ENCODE assay signal across 9 cellular contexts in genomic region chr17:72467841-72468653, GRCh38.
DNase-seq lines count a peak whose midpoint lies in the region; ATAC-seq and TF ChIP-seq lines count a peak whose summit lies in the region.
"Had no signal": no experiment of that assay in that cellular context is flagged by ENCODE, and none has a peak within 500 bp of the region (broad histone marks: within the 10 kb centered on the region; RNA-seq: fewer than 3 reads in every experiment).

No MANE protein-coding gene starts in this region.

- H2BK12ac ChIP-seq in H9 (ENCODE audit: insufficient read length, low read depth, low read length): no peak overlapping the region

- H3K23me2 ChIP-seq in H9 (ENCODE audit: insufficient read length, low read depth, low read length, poor library complexity, severe bottlenecking): no peaks in the 10 kb centered on the region

- intact Hi-C loops in Right ventricle myocardium superior (cut with DNase I): no loop called here

- H3K9me3 Mint-ChIP-seq in H9: peaks cover 4 to 8% of the 10 kb centered on the region in 2 experiments; a peak in 3 of 5 replicates
- H3K9me3 Mint-ChIP-seq in activated naive CD4-positive, alpha-beta T cell treated with anti-CD3 and anti-CD28 coated beads, Interleukin-2, amount 10 ng/mL, durations not matched to agents 7 days and 5 days: no peaks in the 10 kb centered on the region
- H3K9me3 Mint-ChIP-seq: neural crest cell had no signal

- H3K36me3 Mint-ChIP-seq in H9 (ENCODE audit: insufficient read depth in 1 of 3, low read depth in 3 of 3): no peaks in the 10 kb centered on the region; a peak in 1 of 7 replicates
- no peaks in the 10 kb centered on the region for H3K36me3 Mint-ChIP-seq in activated naive CD4-positive, alpha-beta T cell treated with anti-CD3 and anti-CD28 coated beads, Interleukin-2, amount 10 ng/mL, durations not matched to agents 7 days and 5 days

- CTCF ChIA-PET in activated naive CD4-positive, alpha-beta T cell treated with anti-CD3 and anti-CD28 coated beads, Interleukin-2, amount 10 ng/mL, durations not matched to agents 7 days and 5 days (lab: Charles Lee): no interaction called here

- H2BK20ac ChIP-seq in H9 (ENCODE audit: low read depth, low read length, poor library complexity, severe bottlenecking): no peak overlapping the region

- H3K9me3 ChIP-seq in H9 (ENCODE audit: control insufficient read depth, low read depth, low read length): no peaks in the 10 kb centered on the region

- H4K8ac ChIP-seq in H9 (replicated peaks; ENCODE audit: insufficient read length, low read depth, low read length): no peak overlapping the region

- peaks cover 3% of the 10 kb centered on the region; the same call in 1 of the 2 replicates for H3K4me1 ChIP-seq in H9 (ENCODE audit: insufficient read depth, low read length)

- no peak overlapping the region for H2BK120ac ChIP-seq in H9 (ENCODE audit: low read depth, low read length, poor library complexity, severe bottlenecking)

- no peak overlapping the region for H3K23ac ChIP-seq in H9 (ENCODE audit: insufficient read length, low read depth, low read length)

- no peak overlapping the region for H3K9ac ChIP-seq in H9 (ENCODE audit: extremely low read depth, insufficient read length, low read length)

- H3K56ac ChIP-seq in H9 (ENCODE audit: insufficient read length, low read depth, low read length): no peak overlapping the region

- WGBS in H9 (ENCODE audit: extremely low coverage, insufficient read length, low lambda C conversion rate): no CpG with 5 or more reads among the region's 21 CpGs

- ATAC-seq in Right ventricle myocardium superior (ENCODE audit: poor library complexity): peak; percentile 64

- no peaks in the 10 kb centered on the region for H3K27me3 ChIP-seq in H9 (ENCODE audit: insufficient read depth, low read length)

- H3K27ac ChIP-seq in H9 (ENCODE audit: insufficient read length, low read depth, low read length) (no peak overlapping the region), VCaP (peak overlapping the region; percentile 75)

- H3T11ph ChIP-seq in H9 (ENCODE audit: low read length): no peak overlapping the region

- H3K4me3 Mint-ChIP-seq in H9: 0 out of 5 replicates have a peak overlapping the region, but pooled peaks of 1 of the 2 experiments have one; percentile 17
- H3K4me3 Mint-ChIP-seq in activated naive CD4-positive, alpha-beta T cell treated with anti-CD3 and anti-CD28 coated beads, Interleukin-2, amount 10 ng/mL, durations not matched to agents 7 days and 5 days: no peak overlapping the region
- H3K4me3 Mint-ChIP-seq: neural crest cell had no signal

- H2BK15ac ChIP-seq in H9 (ENCODE audit: low read depth, low read length): no peak overlapping the region

- peak overlapping the region; percentile 13; the same call in 1 of the 2 replicates for H3K14ac ChIP-seq in H9 (ENCODE audit: insufficient read depth, low read length)

- no peak overlapping the region for H4K91ac ChIP-seq in H9 (ENCODE audit: insufficient read length, low read depth, low read length)

- H3K4me3 ChIP-seq in retinal pigment epithelial cell (ENCODE audit: low read length): no peak overlapping the region

- H3K79me2 ChIP-seq in H9 (ENCODE audit: insufficient read depth, low read length): no peaks in the 10 kb centered on the region

- peak overlapping the region; percentile 12 for H3K18ac ChIP-seq in H9 (ENCODE audit: insufficient read length, low read depth, low read length)

- H3K4me1 Mint-ChIP-seq in H9: peaks cover 26 to 30% of the 10 kb centered on the region in 2 experiments
- no peaks in the 10 kb centered on the region for H3K4me1 Mint-ChIP-seq in activated naive CD4-positive, alpha-beta T cell treated with anti-CD3 and anti-CD28 coated beads, Interleukin-2, amount 10 ng/mL, durations not matched to agents 7 days and 5 days

- no peak overlapping the region for H2BK5ac ChIP-seq in H9 (ENCODE audit: insufficient read length, low read length)

- H2AK5ac ChIP-seq in H9 (ENCODE audit: insufficient read length, low read length): no peak overlapping the region

- no peaks in the 10 kb centered on the region for H3K79me1 ChIP-seq in H9 (ENCODE audit: insufficient read depth, low read depth, low read length, poor library complexity, severe bottlenecking)

- no peaks in the 10 kb centered on the region; the same call in 1 of the 2 replicates for H3K27me3 Mint-ChIP-seq in H9 (ENCODE audit: low read depth)
- H3K27me3 Mint-ChIP-seq in activated naive CD4-positive, alpha-beta T cell treated with anti-CD3 and anti-CD28 coated beads, Interleukin-2, amount 10 ng/mL, durations not matched to agents 7 days and 5 days: no peaks in the 10 kb centered on the region

- no peak overlapping the region for H3K4ac ChIP-seq in H9 (ENCODE audit: low read depth, low read length)

- TF ChIP-seq CTCF in H9 (conservative IDR thresholded peaks at IDR 0.05) (no peak), VCaP (conservative IDR thresholded peaks at IDR 0.05) (no peak), retinal pigment epithelial cell (conservative IDR thresholded peaks at IDR 0.05; ENCODE audit: low read depth, low read length) (no peak)

- peak overlapping the region; percentile 30 for H3K4me2 ChIP-seq in H9 (ENCODE audit: insufficient read depth, insufficient read length, low read length)

- H3K27ac Mint-ChIP-seq in H9: peak overlapping the region in 1 of 3 experiments; percentile 82; a peak in 3 of 7 replicates
- no peak overlapping the region for H3K27ac Mint-ChIP-seq in activated naive CD4-positive, alpha-beta T cell treated with anti-CD3 and anti-CD28 coated beads, Interleukin-2, amount 10 ng/mL, durations not matched to agents 7 days and 5 days

- H4K5ac ChIP-seq in H9 (ENCODE audit: insufficient read length, low read depth, low read length): no peak overlapping the region

- DNase-seq in H9: peak; percentile 56
- DNase-seq in Right ventricle myocardium superior: peak; percentile 58
- peak; percentile 32 for DNase-seq in retinal pigment epithelial cell (ENCODE audit: low read depth)
- DNase-seq in foreskin melanocyte: no peak
- DNase-seq in activated CD8-positive, alpha-beta memory T cell treated with anti-CD3 and anti-CD28 coated beads, Interleukin-2, amount 50 U/mL, for 48 hours: no peak
- DNase-seq in activated naive CD4-positive, alpha-beta T cell treated with anti-CD3 and anti-CD28 coated beads, Interleukin-2, amount 10 ng/mL, durations not matched to agents 7 days and 5 days: no peak
- no peak for DNase-seq in central memory CD4-positive, alpha-beta T cell

- H4K20me1 ChIP-seq in H9 (ENCODE audit: control insufficient read depth, insufficient read depth, insufficient read length): no peaks in the 10 kb centered on the region

- H2AFZ ChIP-seq in H9 (ENCODE audit: low read length): no peak overlapping the region

Comparison
In these comparisons a context has a peak if more than half of its experiments do, and no peak if none do; other contexts are left out.
1. DNase-seq: peak in H9 (single experiment), Right ventricle myocardium superior (single experiment) and retinal pigment epithelial cell (single experiment); none in foreskin melanocyte (single experiment), activated CD8-positive, alpha-beta memory T cell treated with anti-CD3 and anti-CD28 coated beads, Interleukin-2, amount 50 U/mL, for 48 hours (single experiment), activated naive CD4-positive, alpha-beta T cell treated with anti-CD3 and anti-CD28 coated beads, Interleukin-2, amount 10 ng/mL, durations not matched to agents 7 days and 5 days (single experiment) and central memory CD4-positive, alpha-beta T cell (single experiment).